ENCODE assay signal across 8 cellular contexts in genomic region chr3:39178553-39178952, GRCh38. TPM values are rescaled to one million over a fixed set of nuclear protein-coding genes. Genes with fewer than 3 reads are reported as not detected.
A peak's percentile ranks its signal among the peaks of the same experiment; 100 is the strongest.
DNase-seq lines count a peak whose midpoint lies in the region; ATAC-seq and TF ChIP-seq lines count a peak whose summit lies in the region.

No MANE protein-coding gene starts in this region.

- H3K36me3 ChIP-seq in brain microvascular endothelial cell (replicated peaks) = no peaks in the 10 kb centered on the region

- H3K27ac Mint-ChIP-seq in T-helper 17 cell = peak overlapping the region; percentile 95

- peak overlapping the region; percentile 67; the same call in 1 of the 2 replicates for H3K4me3 ChIP-seq in GM12864 (ENCODE audit: low read depth, low read length)
- peak overlapping the region; percentile 45 to 65 for H3K4me3 ChIP-seq in foreskin fibroblast (ENCODE audit: low read depth in 1 of 2, low read length in 2 of 2)
- no peak overlapping the region for H3K4me3 ChIP-seq in skeletal muscle cell (ENCODE audit: low read depth, low read length)
- H3K4me3 ChIP-seq in brain microvascular endothelial cell (ENCODE audit: low read depth, low read length) = no peak overlapping the region

- no peak overlapping the region for H3K27ac ChIP-seq in brain microvascular endothelial cell

- H3K9me3 ChIP-seq in T-helper 17 cell (ENCODE audit: control insufficient read depth, low read length, poor library complexity, severe bottlenecking) = no peaks in the 10 kb centered on the region

- no peak for ATAC-seq in T-helper 17 cell
- ATAC-seq in HG03135 (IDR thresholded peaks at IDR 0.05; ENCODE audit: unreplicated experiment) = no peak
- ATAC-seq in sciatic nerve = no peak

- H3K27me3 Mint-ChIP-seq in T-helper 17 cell = no peaks in the 10 kb centered on the region

- in situ Hi-C loops in brain microvascular endothelial cell (cut with HindIII; ENCODE audit: low pct_ligation_motif_present, low sequenced_read_pairs) = no loop called here

- H3K27me3 ChIP-seq in brain microvascular endothelial cell (replicated peaks) = no peaks in the 10 kb centered on the region

- no peaks in the 10 kb centered on the region for H3K36me3 Mint-ChIP-seq in T-helper 17 cell (ENCODE audit: low read depth)

- DNase-seq in GM12864 (ENCODE audit: low read depth) = no peak
- no peak for DNase-seq in T-helper 17 cell
- peak in 1 of 2 donors; percentile 50 for DNase-seq in foreskin fibroblast
- DNase-seq in skeletal muscle cell (ENCODE audit: low read depth) = peak; percentile 51
- DNase-seq in brain microvascular endothelial cell = no peak
- DNase-seq in cerebellum (ENCODE audit: low spot score) = no peak
- DNase-seq in sciatic nerve (ENCODE audit: low spot score) = no peak

- peaks cover 33% of the 10 kb centered on the region for H3K4me1 Mint-ChIP-seq in T-helper 17 cell

- TF ChIP-seq CTCF in GM12864 (IDR thresholded peaks at IDR 0.05; ENCODE audit: low read depth, low read length, missing control alignments) = no peak
- TF ChIP-seq CTCF in foreskin fibroblast (IDR thresholded peaks at IDR 0.05; ENCODE audit: low read depth, low read length) = no peak
- TF ChIP-seq CTCF in brain microvascular endothelial cell (IDR thresholded peaks at IDR 0.05; ENCODE audit: low read depth, low read length, missing control alignments) = no peak

- intact Hi-C loops in sciatic nerve (cut with DNase I) = no loop called here

- peak overlapping the region; percentile 92 for H3K4me3 Mint-ChIP-seq in T-helper 17 cell

RNA-seq across cellular contexts. Expression of gene XIRP1, which starts 13.8 kb away (rescaled TPM):
- not detected for total RNA-seq in T-helper 17 cell
- total RNA-seq in cerebellum = not detected
- 0.04 TPM for total RNA-seq in sciatic nerve

RNA-seq across cellular contexts. Expression of gene CSRNP1, which starts 25.2 kb away (rescaled TPM):
- 100 to 1,000 TPM; 356 to 408 TPM for total RNA-seq in T-helper 17 cell
- total RNA-seq in cerebellum = 5.4 TPM
- total RNA-seq in sciatic nerve = 51.7 TPM

Comparison
In these comparisons a context has a peak if more than half of its experiments do, and no peak if none do; other contexts are left out.
1. H3K4me3 ChIP-seq: peak in GM12864 (single experiment) and foreskin fibroblast (2 of 2); none in skeletal muscle cell (single experiment) and brain microvascular endothelial cell (single experiment).